In the genomic region with DNA sequence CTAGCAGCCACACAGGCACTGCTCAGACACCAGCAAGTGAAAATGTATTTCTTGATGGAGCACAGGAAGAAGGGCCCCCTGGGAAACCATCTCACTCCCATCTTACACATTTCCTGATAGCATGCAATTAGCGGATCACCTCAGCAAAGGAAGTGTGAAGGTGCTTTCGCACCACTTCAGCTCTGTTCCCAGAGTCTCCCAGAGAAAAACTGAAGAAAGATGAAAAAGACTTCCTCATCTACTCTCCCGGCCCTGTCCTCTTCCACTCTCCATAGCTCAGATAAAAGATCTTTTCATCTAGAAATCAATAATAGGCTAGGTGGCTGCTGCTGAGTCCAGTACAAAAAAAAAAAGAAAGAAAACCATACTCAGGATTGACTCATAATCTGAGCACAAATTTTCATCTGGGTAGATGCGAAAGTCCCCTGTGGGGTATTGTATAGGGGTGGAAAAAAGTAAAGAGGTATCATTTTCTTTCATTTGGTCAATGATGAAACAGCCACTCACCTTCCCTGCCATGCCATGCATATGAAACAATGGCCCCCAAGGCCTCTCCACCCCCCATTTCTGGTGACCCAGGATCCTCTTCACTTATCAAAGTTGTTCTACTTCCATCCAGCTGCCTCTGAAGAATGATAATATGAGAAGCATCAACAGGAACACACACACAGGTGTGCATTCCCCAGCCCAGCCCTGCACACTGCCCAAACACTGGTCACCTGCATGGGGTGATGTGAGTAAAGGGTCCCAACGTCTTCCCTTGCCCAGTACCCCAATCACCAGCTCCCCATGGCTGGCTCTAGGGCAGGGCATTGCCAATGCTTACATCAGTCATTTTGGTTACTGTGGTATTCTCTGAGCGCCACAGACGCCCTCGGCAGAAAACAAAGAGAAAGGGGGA, we compare ENCODE assay signal across 14 cellular contexts. TPM values are rescaled to one million over a fixed set of nuclear protein-coding genes. Genes with fewer than 3 reads are reported as not detected.
DNase-seq lines count a peak whose midpoint lies in the region; ATAC-seq lines count a peak whose summit lies in the region.
"Had no signal": no experiment of that assay in that cellular context is flagged by ENCODE, and none has a peak within 500 bp of the region (broad histone marks: within the 10 kb centered on the region; RNA-seq: fewer than 3 reads in every experiment).

No MANE protein-coding gene starts in this region.

- H3K27ac Mint-ChIP-seq in CD4-positive, alpha-beta memory T cell: peak overlapping the region in 5 of 7 donors; percentile 16 to 66 (median 29)
- H3K27ac Mint-ChIP-seq in IgD-negative memory B cell: peak overlapping the region in 2 of 3 donors; percentile 3 to 89

- H3K9me3 ChIP-seq in CD4-positive, alpha-beta memory T cell (ENCODE audit: control insufficient read depth in 1 of 2, low read length in 2 of 2): no peaks in the 10 kb centered on the region
- H3K9me3 ChIP-seq: ascending aorta, tibial nerve had no signal

- H3K4me1 ChIP-seq in CD4-positive, alpha-beta memory T cell (ENCODE audit: insufficient read depth, low read length): peaks cover 5% of the 10 kb centered on the region

- no peaks in the 10 kb centered on the region for H3K27me3 ChIP-seq in CD4-positive, alpha-beta memory T cell (ENCODE audit: insufficient read depth, low read length)
- H3K27me3 ChIP-seq: ascending aorta, tibial nerve had no signal

- no peak overlapping the region for H3K4me3 ChIP-seq in CD4-positive, alpha-beta memory T cell (ENCODE audit: low read length in 2 of 2)
- H3K4me3 ChIP-seq: ascending aorta, lung, tibial nerve had no signal

- no peaks in the 10 kb centered on the region for H3K9me3 Mint-ChIP-seq in CD4-positive, alpha-beta memory T cell
- no peaks in the 10 kb centered on the region for H3K9me3 Mint-ChIP-seq in IgD-negative memory B cell
- H3K9me3 Mint-ChIP-seq: HFFc6 had no signal

- H3K27me3 Mint-ChIP-seq in CD4-positive, alpha-beta memory T cell: no peaks in the 10 kb centered on the region
- H3K27me3 Mint-ChIP-seq in IgD-negative memory B cell: no peaks in the 10 kb centered on the region

- no peak overlapping the region for H3K27ac ChIP-seq in CD4-positive, alpha-beta memory T cell (ENCODE audit: low read depth, low read length)
- H3K27ac ChIP-seq: ascending aorta, tibial nerve had no signal

- CTCF ChIA-PET in CD4-positive, alpha-beta memory T cell (lab: Charles Lee; ENCODE audit: partially characterized antibody): interaction anchor here (2.2 to 2.4 kb wide), 2 partner anchors 8 to 10 kb away, joined by 8 to 10 read pairs; no protein-coding TSS in a partner anchor

- peaks cover 6 to 14% (median 10%) of the 10 kb centered on the region in 4 donors for H3K4me1 Mint-ChIP-seq in CD4-positive, alpha-beta memory T cell
- peaks cover 13 to 15% (median 14%) of the 10 kb centered on the region in 3 donors for H3K4me1 Mint-ChIP-seq in IgD-negative memory B cell

- H3K36me3 Mint-ChIP-seq in CD4-positive, alpha-beta memory T cell: peaks cover 71 to 81% of the 10 kb centered on the region in 2 donors
- peaks cover 6% of the 10 kb centered on the region for H3K36me3 Mint-ChIP-seq in IgD-negative memory B cell

- H3K36me3 ChIP-seq in CD4-positive, alpha-beta memory T cell (ENCODE audit: insufficient read depth, low read length): peaks cover 13% of the 10 kb centered on the region

- H3K4me3 Mint-ChIP-seq in CD4-positive, alpha-beta memory T cell: no peak overlapping the region
- H3K4me3 Mint-ChIP-seq in IgD-negative memory B cell: no peak overlapping the region
- H3K4me3 Mint-ChIP-seq: HFFc6 had no signal

- ATAC-seq in GM18873 (IDR thresholded peaks at IDR 0.05; ENCODE audit: low FRiP score, unreplicated experiment): peak; percentile 72
- ATAC-seq in HG02759 (IDR thresholded peaks at IDR 0.05; ENCODE audit: unreplicated experiment): peak; percentile 63

- POLR2A ChIA-PET in CD4-positive, alpha-beta memory T cell (lab: Charles Lee; ENCODE audit: partially characterized antibody): interaction anchor here (1.4 kb wide), 1 partner anchor 107 kb away, joined by 4 read pairs; the partner anchor contains the start of gene CREB3L2

- DNase-seq in CD4-positive, alpha-beta memory T cell: no peak
- DNase-seq in SK-N-DZ (ENCODE audit: low spot score) (no peak), activated gamma-delta T cell treated with Interleukin-2 at 50 U/mL for 16 hours (no peak), AG08395 (ENCODE audit: low spot score) (no peak), kidney tubule cell (ENCODE audit: low spot score) (no peak)
- DNase-seq: COR-L47, HFFc6, NCI-H2029 had no signal

- intact Hi-C loops in CD4-positive, alpha-beta memory T cell (cut with micrococcal nuclease): no loop called here

RNA-seq across cellular contexts. Expression of gene DGKI, which starts 48.8 kb away (rescaled TPM):
- total RNA-seq in CD4-positive, alpha-beta memory T cell: under 1 TPM in 1 of 2 experiments, not detected in 1; 0.11 TPM
- not detected for polyA plus RNA-seq in CD4-positive, alpha-beta memory T cell
- polyA plus RNA-seq in IgD-negative memory B cell: not detected
- 7.1 and 8.4 TPM in 2 replicates for polyA plus RNA-seq in SK-N-DZ (2014; cell fraction: cytosol; rRNA removed)
- 9.7 and 13.1 TPM in 2 replicates for polyA plus RNA-seq in SK-N-DZ (2014; cell fraction: nucleus; rRNA removed)
